15 cellular contexts compared by ENCODE assay signal in the genomic region with DNA sequence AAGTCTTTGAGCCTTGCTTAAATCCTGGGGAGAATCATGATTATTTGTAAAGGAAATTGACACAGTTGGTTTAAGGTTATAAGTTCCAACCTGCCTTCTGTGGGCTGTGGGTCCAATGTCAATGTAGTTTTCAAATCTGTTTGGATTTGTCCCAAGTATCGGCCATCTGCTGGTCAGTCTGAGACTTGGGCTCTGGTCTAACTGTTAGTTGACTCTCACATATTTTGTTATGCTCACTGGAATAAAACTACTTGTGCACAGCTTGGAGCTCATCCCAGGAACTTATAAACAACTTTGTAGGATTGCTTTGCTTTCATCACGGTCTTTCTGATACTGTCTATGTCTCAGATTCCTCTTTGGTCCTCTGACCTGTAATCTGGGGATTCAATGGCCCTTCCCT.
DNase-seq lines count a peak whose midpoint lies in the region; ATAC-seq and TF ChIP-seq lines count a peak whose summit lies in the region.
"Had no signal": no experiment of that assay in that cellular context is flagged by ENCODE, and none has a peak within 500 bp of the region (broad histone marks: within the 10 kb centered on the region; RNA-seq: fewer than 3 reads in every experiment).

No MANE protein-coding gene starts in this region.

- POLR2A ChIA-PET in IMR-90 (lab: Charles Lee; ENCODE audit: unreplicated experiment) = no interaction called here

- peak; percentile 44 for TF ChIP-seq CTCF in IMR-90 (conservative IDR thresholded peaks at IDR 0.05; ENCODE audit: low read depth, low read length)
- peak; percentile 21 for TF ChIP-seq CTCF in cardiac fibroblast (IDR thresholded peaks at IDR 0.05; ENCODE audit: low read depth, low read length)

- dilution Hi-C loops in IMR-90 (cut with HindIII; ENCODE audit: low sequenced_read_pairs, unreplicated experiment) = no loop called here

- H2BK5ac ChIP-seq in IMR-90 (ENCODE audit: low read depth, low read length, poor library complexity, severe bottlenecking) = no peak overlapping the region
- no peak overlapping the region for H2BK5ac ChIP-seq in mesendoderm (ENCODE audit: low read length)

- H3K4ac ChIP-seq in IMR-90 (ENCODE audit: low read depth, low read length) = no peak overlapping the region
- H3K4ac ChIP-seq in mesendoderm (ENCODE audit: low read depth, low read length) = no peak overlapping the region

- CTCF ChIA-PET in IMR-90 (lab: Yijun Ruan, JAX) = interaction anchor here (0.5 to 1.0 kb wide), 3 partner anchors 10 to 51 kb away, joined by 3 to 4 read pairs (median 4); no protein-coding TSS in a partner anchor

- H3K79me1 ChIP-seq in IMR-90 (ENCODE audit: low read depth in 1 of 2, low read length in 2 of 2) (no peaks in the 10 kb centered on the region), mesendoderm (ENCODE audit: low read length) (no peaks in the 10 kb centered on the region)

- no peaks in the 10 kb centered on the region for H3K9me1 ChIP-seq in IMR-90 (ENCODE audit: insufficient read depth, low read length)

- H3K18ac ChIP-seq in IMR-90 (ENCODE audit: low read depth, low read length) (no peak overlapping the region), mesendoderm (ENCODE audit: low read length) (peak overlapping the region; percentile 14)

- 17% methylated on average over 1 of the region's 2 CpGs; no CpG with 5 or more reads in 1 of the 2 experiments for WGBS in IMR-90 (ENCODE audit: extremely low coverage in 2 of 2, insufficient read length in 1 of 2), 2 experiments
- WGBS in mesendoderm (ENCODE audit: extremely low coverage, insufficient coverage, low lambda C conversion rate) = no CpG with 5 or more reads among the region's 2 CpGs

- no peaks in the 10 kb centered on the region for H4K20me1 ChIP-seq in IMR-90 (ENCODE audit: insufficient read depth, low read length)

- in situ Hi-C loops in IMR-90 (cut with MboI; ENCODE audit: low sequenced_read_pairs) = no loop called here

- no peak overlapping the region for H3K56ac ChIP-seq in IMR-90 (ENCODE audit: extremely low read depth, insufficient read depth, low read length)
- H3K56ac ChIP-seq in mesendoderm (ENCODE audit: low read length) = no peak overlapping the region

- H3K4me3 ChIP-seq in IMR-90 (ENCODE audit: insufficient read depth, low read depth, low read length) (no peak overlapping the region), cardiac fibroblast (replicated peaks in 1 of 2; ENCODE audit: low read depth in 2 of 2, low read length in 2 of 2) (no peak overlapping the region), mesendoderm (ENCODE audit: low read length) (no peak overlapping the region)
- H3K4me3 ChIP-seq: lower lobe of right lung, tibial artery had no signal

- peaks cover 2% of the 10 kb centered on the region; the same call in 1 of the 2 replicates for H3K4me1 ChIP-seq in IMR-90 (ENCODE audit: control insufficient read depth, insufficient read depth, low read length)
- H3K4me1 ChIP-seq in mesendoderm (ENCODE audit: control insufficient read depth, low read depth, low read length) = no peaks in the 10 kb centered on the region
- H3K4me1 ChIP-seq: lower lobe of right lung, tibial artery had no signal

- H2BK120ac ChIP-seq in IMR-90 (ENCODE audit: low read depth, low read length) (0 out of 2 replicates have a peak overlapping the region, but pooled peaks have one; percentile 7), mesendoderm (ENCODE audit: low read depth, low read length) (no peak overlapping the region)

- H2BK20ac ChIP-seq in IMR-90 (ENCODE audit: low read depth, low read length) = no peak overlapping the region

- H4K8ac ChIP-seq in IMR-90 (ENCODE audit: low read depth in 2 of 2, low read length in 2 of 2) (no peak overlapping the region), mesendoderm (ENCODE audit: low read depth, low read length) (no peak overlapping the region)

- H3K9ac ChIP-seq in IMR-90 (ENCODE audit: low read depth, low read length) (no peak overlapping the region), mesendoderm (ENCODE audit: low read length) (no peak overlapping the region)

- no peaks in the 10 kb centered on the region for H3K9me3 ChIP-seq in IMR-90 (ENCODE audit: control insufficient read depth, insufficient read depth, low read length)
- H3K9me3 ChIP-seq: lower lobe of right lung, tibial artery had no signal

- H4K91ac ChIP-seq in IMR-90 (ENCODE audit: insufficient read depth, low read depth, low read length) = 0 out of 2 replicates have a peak overlapping the region, but pooled peaks have one; percentile 2

- H3K36me3 ChIP-seq in IMR-90 (ENCODE audit: control insufficient read depth, insufficient read depth, low read length) = no peaks in the 10 kb centered on the region
- no peaks in the 10 kb centered on the region for H3K36me3 ChIP-seq in mesendoderm (ENCODE audit: control insufficient read depth, insufficient read depth, low read length)
- H3K36me3 ChIP-seq: lower lobe of right lung, tibial artery had no signal

- no peak overlapping the region for H3K23ac ChIP-seq in IMR-90 (ENCODE audit: low read depth, low read length)
- H3K23ac ChIP-seq in mesendoderm (ENCODE audit: low read length) = no peak overlapping the region

- no peaks in the 10 kb centered on the region for H3K79me2 ChIP-seq in mesendoderm (ENCODE audit: control insufficient read depth, insufficient read depth, low read length)

- H3K27ac ChIP-seq in IMR-90 (ENCODE audit: insufficient read depth, low read length) (peak overlapping the region; percentile 34; the same call in 1 of the 2 replicates), mesendoderm (ENCODE audit: low read depth, low read length) (no peak overlapping the region)
- H3K27ac ChIP-seq: lower lobe of right lung, tibial artery had no signal

- H2AK9ac ChIP-seq in IMR-90 (replicated peaks; ENCODE audit: low read depth, low read length, poor library complexity) = no peak overlapping the region

- H2BK15ac ChIP-seq in IMR-90 (ENCODE audit: low read depth, low read length) (no peak overlapping the region), mesendoderm (replicated peaks; ENCODE audit: low read depth) (no peak overlapping the region)

- peak overlapping the region; percentile 54 for H2AFZ ChIP-seq in IMR-90 (replicated peaks; ENCODE audit: low read length, poor library complexity)

- BruUV-seq in IMR-90 (replicated peaks; lab: Mats Ljungman, UMichigan) = no TSS peak

- no peak overlapping the region for H3K14ac ChIP-seq in IMR-90 (replicated peaks; ENCODE audit: low read depth, low read length)

- H4K5ac ChIP-seq in IMR-90 (ENCODE audit: low read depth, low read length) = no peak overlapping the region
- no peak overlapping the region for H4K5ac ChIP-seq in mesendoderm (ENCODE audit: low read length)

- TF ChIP-seq RAD21 in IMR-90 (IDR thresholded peaks at IDR 0.05; ENCODE audit: low read length) = peak; percentile 39

- no peaks in the 10 kb centered on the region for H3K27me3 ChIP-seq in IMR-90 (ENCODE audit: control insufficient read depth, insufficient read depth, low read length)
- no peaks in the 10 kb centered on the region for H3K27me3 ChIP-seq in mesendoderm (ENCODE audit: insufficient read depth, low read length, poor library complexity)
- H3K27me3 ChIP-seq: tibial artery had no signal

- DNase-seq in EL = peak; percentile 14
- peak; percentile 76 for DNase-seq in IMR-90
- DNase-seq in cardiac fibroblast (ENCODE audit: low read depth in 2 of 2) = peak; percentile 20 to 36
- DNase-seq in mesendoderm = peak; percentile 46
- DNase-seq in NCI-H1092 treated with DMSO at 0.1 percent for 48 hours (lab: John Stamatoyannopoulos, UW) = no peak
- no peak for DNase-seq in NCI-H2029 treated with DMSO at 0.1 percent for 48 hours (lab: John Stamatoyannopoulos, UW)
- DNase-seq: activated CD4-positive, alpha-beta memory T cell treated with anti-CD3 and anti-CD28 coated beads for 36 hours; lower lobe of right lung; NCI-H2081 treated with DMSO at 0.1 percent for 48 hours; Right ventricle myocardium superior; stimulated activated CD4-positive, alpha-beta T cell treated with anti-CD3 and anti-CD28 coated beads, Interleukin-1b, Interleukin-23, amount 100 ng/mL, for 48 hours; T1000; tibial artery had no signal

- peak; percentile 94 for ATAC-seq in IMR-90 (ENCODE audit: low read depth)
- no peak for ATAC-seq in GM21737 (IDR thresholded peaks at IDR 0.05; ENCODE audit: unreplicated experiment)
- ATAC-seq: esophagus mucosa, lower lobe of right lung had no signal

- intact Hi-C loops in IMR-90 (cut with micrococcal nuclease) = loop anchor here (5.0 to 10.0 kb wide), 2 partner anchors 391 to 1029 kb away; no protein-coding TSS in a partner anchor

- no peak overlapping the region for H2AK5ac ChIP-seq in IMR-90 (ENCODE audit: low read depth, low read length)
- H2AK5ac ChIP-seq in mesendoderm (ENCODE audit: low read length) = no peak overlapping the region

- H3K4me2 ChIP-seq in IMR-90 (ENCODE audit: low read depth, low read length) (peak overlapping the region; percentile 18), mesendoderm (ENCODE audit: low read length) (no peak overlapping the region)

- no peak for TF ChIP-seq POLR2A in IMR-90 (IDR thresholded peaks at IDR 0.05; ENCODE audit: low read depth, low read length)

TF ChIP-seq in IMR-90, 13 proteins besides CTCF, POLR2A, EP300 and RAD21:
- TF ChIP-seq SMC3 (IDR thresholded peaks at IDR 0.05; ENCODE audit: low read depth, low read length) (peak; percentile 39; the same call in 1 of the 2 replicates), BHLHE40 (IDR thresholded peaks at IDR 0.05; ENCODE audit: low read depth, low read length) (no peak), CEBPB (IDR thresholded peaks at IDR 0.05; ENCODE audit: low read depth, low read length) (no peak)
TF ChIP-seq in IMR-90: peak in this region for 1.

Comparison
In these comparisons a context has a peak if more than half of its experiments do, and no peak if none do; other contexts are left out.
1. DNase-seq: peak in EL (single experiment), IMR-90 (single experiment), cardiac fibroblast (2 of 2) and mesendoderm (single experiment); none in NCI-H1092 treated with DMSO at 0.1 percent for 48 hours (single experiment) and NCI-H2029 treated with DMSO at 0.1 percent for 48 hours (single experiment).